ENCODE assay signal across 10 cellular contexts in the genomic region with DNA sequence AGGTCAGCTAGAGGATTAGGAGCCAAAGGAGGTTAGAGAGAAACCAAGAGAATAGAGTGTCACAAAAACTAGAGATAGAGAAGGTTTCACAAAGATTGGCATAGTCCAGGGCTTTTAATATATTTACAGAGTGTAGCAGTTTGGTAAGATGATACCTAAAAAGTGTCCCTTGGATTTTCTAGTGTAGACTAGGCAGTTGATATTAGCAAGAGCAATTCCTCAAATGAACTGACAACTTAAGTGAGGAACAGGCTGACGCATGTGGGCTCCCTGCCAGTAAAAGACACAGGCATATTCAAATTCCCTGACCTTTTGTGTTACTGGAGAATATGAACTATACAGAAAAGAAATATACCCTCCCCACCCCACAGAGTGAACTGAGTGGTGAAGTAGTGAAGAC.
DNase-seq lines count a peak whose midpoint lies in the region; ATAC-seq and FAIRE-seq lines count a peak whose summit lies in the region.
"Had no signal": no experiment of that assay in that cellular context is flagged by ENCODE, and none has a peak within 500 bp of the region (broad histone marks: within the 10 kb centered on the region; RNA-seq: fewer than 3 reads in every experiment).

No MANE protein-coding gene starts in this region.

- ATAC-seq in HG03108 (IDR thresholded peaks at IDR 0.05; ENCODE audit: unreplicated experiment) (no peak), HG02884 (IDR thresholded peaks at IDR 0.05; ENCODE audit: unreplicated experiment) (no peak)
- ATAC-seq: naive thymus-derived CD4-positive, alpha-beta T cell had no signal

- peak; percentile 58 for DNase-seq in DMS153 (lab: John Stamatoyannopoulos, UW)
- DNase-seq in NCI-H1436 (lab: John Stamatoyannopoulos, UW) = peak; percentile 26
- peak; percentile 52 for DNase-seq in astrocyte of the hippocampus (ENCODE audit: low read depth, low spot score)
- DNase-seq in pons (ENCODE audit: low spot score) = no peak
- DNase-seq in NK-92 treated with Interleukin-12 subunit alpha and Interleukin-12 subunit beta, amount 100 ng/mL, for 24 hours (lab: John Stamatoyannopoulos, UW) = no peak
- DNase-seq: naive thymus-derived CD4-positive, alpha-beta T cell; uterus had no signal

- FAIRE-seq in islet of Langerhans (lab: Jason Lieb, UNC) = peak; percentile 85

Comparison
In these comparisons a context has a peak if more than half of its experiments do, and no peak if none do; other contexts are left out.
1. DNase-seq: peak in DMS153 (single experiment), NCI-H1436 (single experiment) and astrocyte of the hippocampus (single experiment); none in pons (single experiment) and NK-92 treated with Interleukin-12 subunit alpha and Interleukin-12 subunit beta, amount 100 ng/mL, for 24 hours (single experiment).